ENCODE assay signal across 1 cellular context in the genomic region with DNA sequence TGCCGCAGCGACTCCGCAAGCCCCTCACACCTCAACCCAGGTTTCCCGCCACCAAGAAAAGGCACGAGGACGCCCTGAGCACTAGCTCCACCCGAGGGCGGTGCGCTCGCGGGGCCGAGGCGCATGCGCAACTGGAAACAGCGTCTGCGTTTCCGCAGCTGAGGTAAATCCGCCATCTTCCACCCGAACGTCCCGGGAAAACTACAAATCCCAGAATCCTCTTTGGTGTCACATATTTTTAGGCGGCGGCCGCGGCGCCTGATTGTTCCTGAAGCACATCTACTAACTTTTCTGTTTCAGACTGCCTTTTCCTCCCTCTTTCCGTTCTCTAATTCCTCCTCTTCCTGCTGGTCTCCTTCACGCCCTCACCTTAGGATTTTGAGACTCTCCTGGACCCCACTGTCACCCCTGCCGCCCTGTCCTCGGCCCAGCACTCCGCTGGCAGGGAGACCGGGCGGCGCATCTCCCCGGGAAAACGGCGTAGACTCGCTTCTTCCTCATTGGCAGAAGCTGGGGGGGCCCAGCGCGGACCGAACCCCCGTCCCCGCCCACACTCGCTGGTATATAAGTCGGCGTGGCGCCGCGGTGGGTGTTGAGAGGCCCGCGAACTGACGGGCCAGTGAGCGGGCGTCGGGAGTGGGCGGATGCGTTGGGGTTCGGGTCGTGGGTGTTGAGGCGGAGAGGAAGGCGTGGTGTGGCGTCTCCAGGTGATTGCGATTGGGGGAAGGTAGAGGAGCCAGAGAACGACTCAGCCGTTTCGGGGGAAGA.
TF ChIP-seq lines count a peak whose summit lies in the region.

A gene with protein sequence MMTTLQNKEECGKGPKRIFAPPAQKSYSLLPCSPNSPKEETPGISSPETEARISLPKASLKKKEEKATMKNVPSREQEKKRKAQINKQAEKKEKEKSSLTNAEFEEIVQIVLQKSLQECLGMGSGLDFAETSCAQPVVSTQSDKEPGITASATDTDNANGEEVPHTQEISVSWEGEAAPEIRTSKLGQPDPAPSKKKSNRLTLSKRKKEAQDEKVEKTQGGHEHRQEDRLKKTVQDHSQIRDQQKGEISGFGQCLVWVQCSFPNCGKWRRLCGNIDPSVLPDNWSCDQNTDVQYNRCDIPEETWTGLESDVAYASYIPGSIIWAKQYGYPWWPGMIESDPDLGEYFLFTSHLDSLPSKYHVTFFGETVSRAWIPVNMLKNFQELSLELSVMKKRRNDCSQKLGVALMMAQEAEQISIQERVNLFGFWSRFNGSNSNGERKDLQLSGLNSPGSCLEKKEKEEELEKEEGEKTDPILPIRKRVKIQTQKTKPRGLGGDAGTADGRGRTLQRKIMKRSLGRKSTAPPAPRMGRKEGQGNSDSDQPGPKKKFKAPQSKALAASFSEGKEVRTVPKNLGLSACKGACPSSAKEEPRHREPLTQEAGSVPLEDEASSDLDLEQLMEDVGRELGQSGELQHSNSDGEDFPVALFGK (minus strand): TSS at position 505 of the 768 bp plus-strand sequence. CDS start 8,054 bp downstream, outside the sequence.

TF ChIP-seq in HepG2, 621 proteins besides CTCF, POLR2A, EP300 and RAD21 (continued from another document and continues in another):
- TF ChIP-seq, protein P1, sequence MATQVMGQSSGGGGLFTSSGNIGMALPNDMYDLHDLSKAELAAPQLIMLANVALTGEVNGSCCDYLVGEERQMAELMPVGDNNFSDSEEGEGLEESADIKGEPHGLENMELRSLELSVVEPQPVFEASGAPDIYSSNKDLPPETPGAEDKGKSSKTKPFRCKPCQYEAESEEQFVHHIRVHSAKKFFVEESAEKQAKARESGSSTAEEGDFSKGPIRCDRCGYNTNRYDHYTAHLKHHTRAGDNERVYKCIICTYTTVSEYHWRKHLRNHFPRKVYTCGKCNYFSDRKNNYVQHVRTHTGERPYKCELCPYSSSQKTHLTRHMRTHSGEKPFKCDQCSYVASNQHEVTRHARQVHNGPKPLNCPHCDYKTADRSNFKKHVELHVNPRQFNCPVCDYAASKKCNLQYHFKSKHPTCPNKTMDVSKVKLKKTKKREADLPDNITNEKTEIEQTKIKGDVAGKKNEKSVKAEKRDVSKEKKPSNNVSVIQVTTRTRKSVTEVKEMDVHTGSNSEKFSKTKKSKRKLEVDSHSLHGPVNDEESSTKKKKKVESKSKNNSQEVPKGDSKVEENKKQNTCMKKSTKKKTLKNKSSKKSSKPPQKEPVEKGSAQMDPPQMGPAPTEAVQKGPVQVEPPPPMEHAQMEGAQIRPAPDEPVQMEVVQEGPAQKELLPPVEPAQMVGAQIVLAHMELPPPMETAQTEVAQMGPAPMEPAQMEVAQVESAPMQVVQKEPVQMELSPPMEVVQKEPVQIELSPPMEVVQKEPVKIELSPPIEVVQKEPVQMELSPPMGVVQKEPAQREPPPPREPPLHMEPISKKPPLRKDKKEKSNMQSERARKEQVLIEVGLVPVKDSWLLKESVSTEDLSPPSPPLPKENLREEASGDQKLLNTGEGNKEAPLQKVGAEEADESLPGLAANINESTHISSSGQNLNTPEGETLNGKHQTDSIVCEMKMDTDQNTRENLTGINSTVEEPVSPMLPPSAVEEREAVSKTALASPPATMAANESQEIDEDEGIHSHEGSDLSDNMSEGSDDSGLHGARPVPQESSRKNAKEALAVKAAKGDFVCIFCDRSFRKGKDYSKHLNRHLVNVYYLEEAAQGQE (IDR thresholded peaks at IDR 0.05; ENCODE audit: borderline replicate concordance in 1 of 2, low read depth in 1 of 2, low read length in 2 of 2): no peak
- TF ChIP-seq ZSCAN22 (CRISPR knock-in tag; IDR thresholded peaks at IDR 0.05) (0 out of 2 replicates have a peak, but pooled peaks have one; percentile 6), ZFP41 (CRISPR knock-in tag; IDR thresholded peaks at IDR 0.05; ENCODE audit: borderline replicate concordance) (peak; percentile 34; the same call in 1 of the 2 replicates), ZNF317 (CRISPR knock-in tag; IDR thresholded peaks at IDR 0.05) (peak; percentile 72), ZNF263 (CRISPR knock-in tag; IDR thresholded peaks at IDR 0.05) (peak; percentile 79), FOXP1 (IDR thresholded peaks at IDR 0.05) (no peak), FOXP1 (CRISPR knock-in tag; IDR thresholded peaks at IDR 0.05) (no peak), ZNF230 (CRISPR knock-in tag; IDR thresholded peaks at IDR 0.05) (peak; percentile 41; the same call in 1 of the 2 replicates), EED (CRISPR knock-in tag; IDR thresholded peaks at IDR 0.05) (peak; percentile 83; the same call in 1 of the 2 replicates), ZNF558 (CRISPR knock-in tag; IDR thresholded peaks at IDR 0.05; ENCODE audit: borderline replicate concordance) (peak; percentile 92), SKI (IDR thresholded peaks at IDR 0.05; ENCODE audit: partially characterized antibody) (peak; percentile 11), GLI4 (CRISPR knock-in tag; IDR thresholded peaks at IDR 0.05; ENCODE audit: borderline replicate concordance) (no peak), GTF3A (CRISPR knock-in tag; conservative IDR thresholded peaks at IDR 0.05) (0 out of 2 replicates have a peak, but pooled peaks have one; percentile 18), FOXA1 (IDR thresholded peaks at IDR 0.05) (no peak), FOXA1 (CRISPR knock-in tag; IDR thresholded peaks at IDR 0.05) (peak; percentile 30; the same call in 1 of the 2 replicates), NFKB2 (CRISPR knock-in tag; IDR thresholded peaks at IDR 0.05; ENCODE audit: borderline replicate concordance) (peak; percentile 79), MIER3 (CRISPR knock-in tag; IDR thresholded peaks at IDR 0.05; ENCODE audit: borderline replicate concordance) (no peak; the same call in 1 of the 2 replicates), ZNF549 (CRISPR knock-in tag; IDR thresholded peaks at IDR 0.05) (0 out of 2 replicates have a peak, but pooled peaks have one; percentile 15), ZNF660 (CRISPR knock-in tag; IDR thresholded peaks at IDR 0.05; ENCODE audit: borderline replicate concordance, low read depth) (no peak), ZBTB21 (CRISPR knock-in tag; IDR thresholded peaks at IDR 0.05) (no peak), SALL1 (CRISPR knock-in tag; IDR thresholded peaks at IDR 0.05) (peak; percentile 91), ZNF562 (CRISPR knock-in tag; IDR thresholded peaks at IDR 0.05; ENCODE audit: borderline replicate concordance) (peak; percentile 52; the same call in 1 of the 2 replicates), ZSCAN12 (CRISPR knock-in tag; IDR thresholded peaks at IDR 0.05) (peak; percentile 59; the same call in 1 of the 2 replicates), CHCHD3 (CRISPR knock-in tag; IDR thresholded peaks at IDR 0.05) (0 out of 2 replicates have a peak, but pooled peaks have one; percentile 36), ZNF234 (CRISPR knock-in tag; conservative IDR thresholded peaks at IDR 0.05) (no peak), ZNF616 (CRISPR knock-in tag; IDR thresholded peaks at IDR 0.05; ENCODE audit: low read depth) (peak; percentile 18; the same call in 1 of the 2 replicates)
- TF ChIP-seq, protein P2, sequence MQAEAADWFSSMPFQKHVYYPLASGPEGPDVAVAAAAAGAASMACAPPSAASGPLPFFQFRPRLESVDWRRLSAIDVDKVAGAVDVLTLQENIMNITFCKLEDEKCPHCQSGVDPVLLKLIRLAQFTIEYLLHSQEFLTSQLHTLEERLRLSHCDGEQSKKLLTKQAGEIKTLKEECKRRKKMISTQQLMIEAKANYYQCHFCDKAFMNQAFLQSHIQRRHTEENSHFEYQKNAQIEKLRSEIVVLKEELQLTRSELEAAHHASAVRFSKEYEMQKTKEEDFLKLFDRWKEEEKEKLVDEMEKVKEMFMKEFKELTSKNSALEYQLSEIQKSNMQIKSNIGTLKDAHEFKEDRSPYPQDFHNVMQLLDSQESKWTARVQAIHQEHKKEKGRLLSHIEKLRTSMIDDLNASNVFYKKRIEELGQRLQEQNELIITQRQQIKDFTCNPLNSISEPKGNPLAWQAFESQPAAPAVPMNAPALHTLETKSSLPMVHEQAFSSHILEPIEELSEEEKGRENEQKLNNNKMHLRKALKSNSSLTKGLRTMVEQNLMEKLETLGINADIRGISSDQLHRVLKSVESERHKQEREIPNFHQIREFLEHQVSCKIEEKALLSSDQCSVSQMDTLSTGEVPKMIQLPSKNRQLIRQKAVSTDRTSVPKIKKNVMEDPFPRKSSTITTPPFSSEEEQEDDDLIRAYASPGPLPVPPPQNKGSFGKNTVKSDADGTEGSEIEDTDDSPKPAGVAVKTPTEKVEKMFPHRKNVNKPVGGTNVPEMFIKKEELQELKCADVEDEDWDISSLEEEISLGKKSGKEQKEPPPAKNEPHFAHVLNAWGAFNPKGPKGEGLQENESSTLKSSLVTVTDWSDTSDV (CRISPR knock-in tag; IDR thresholded peaks at IDR 0.05): no peak
- TF ChIP-seq, protein P3, sequence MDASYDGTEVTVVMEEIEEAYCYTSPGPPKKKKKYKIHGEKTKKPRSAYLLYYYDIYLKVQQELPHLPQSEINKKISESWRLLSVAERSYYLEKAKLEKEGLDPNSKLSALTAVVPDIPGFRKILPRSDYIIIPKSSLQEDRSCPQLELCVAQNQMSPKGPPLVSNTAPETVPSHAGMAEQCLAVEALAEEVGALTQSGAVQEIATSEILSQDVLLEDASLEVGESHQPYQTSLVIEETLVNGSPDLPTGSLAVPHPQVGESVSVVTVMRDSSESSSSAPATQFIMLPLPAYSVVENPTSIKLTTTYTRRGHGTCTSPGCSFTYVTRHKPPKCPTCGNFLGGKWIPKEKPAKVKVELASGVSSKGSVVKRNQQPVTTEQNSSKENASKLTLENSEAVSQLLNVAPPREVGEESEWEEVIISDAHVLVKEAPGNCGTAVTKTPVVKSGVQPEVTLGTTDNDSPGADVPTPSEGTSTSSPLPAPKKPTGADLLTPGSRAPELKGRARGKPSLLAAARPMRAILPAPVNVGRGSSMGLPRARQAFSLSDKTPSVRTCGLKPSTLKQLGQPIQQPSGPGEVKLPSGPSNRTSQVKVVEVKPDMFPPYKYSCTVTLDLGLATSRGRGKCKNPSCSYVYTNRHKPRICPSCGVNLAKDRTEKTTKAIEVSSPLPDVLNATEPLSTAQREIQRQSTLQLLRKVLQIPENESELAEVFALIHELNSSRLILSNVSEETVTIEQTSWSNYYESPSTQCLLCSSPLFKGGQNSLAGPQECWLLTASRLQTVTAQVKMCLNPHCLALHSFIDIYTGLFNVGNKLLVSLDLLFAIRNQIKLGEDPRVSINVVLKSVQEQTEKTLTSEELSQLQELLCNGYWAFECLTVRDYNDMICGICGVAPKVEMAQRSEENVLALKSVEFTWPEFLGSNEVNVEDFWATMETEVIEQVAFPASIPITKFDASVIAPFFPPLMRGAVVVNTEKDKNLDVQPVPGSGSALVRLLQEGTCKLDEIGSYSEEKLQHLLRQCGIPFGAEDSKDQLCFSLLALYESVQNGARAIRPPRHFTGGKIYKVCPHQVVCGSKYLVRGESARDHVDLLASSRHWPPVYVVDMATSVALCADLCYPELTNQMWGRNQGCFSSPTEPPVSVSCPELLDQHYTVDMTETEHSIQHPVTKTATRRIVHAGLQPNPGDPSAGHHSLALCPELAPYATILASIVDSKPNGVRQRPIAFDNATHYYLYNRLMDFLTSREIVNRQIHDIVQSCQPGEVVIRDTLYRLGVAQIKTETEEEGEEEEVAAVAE (CRISPR knock-in tag; IDR thresholded peaks at IDR 0.05; ENCODE audit: borderline replicate concordance): peak; percentile 23; the same call in 1 of the 2 replicates
- TF ChIP-seq, protein P4, sequence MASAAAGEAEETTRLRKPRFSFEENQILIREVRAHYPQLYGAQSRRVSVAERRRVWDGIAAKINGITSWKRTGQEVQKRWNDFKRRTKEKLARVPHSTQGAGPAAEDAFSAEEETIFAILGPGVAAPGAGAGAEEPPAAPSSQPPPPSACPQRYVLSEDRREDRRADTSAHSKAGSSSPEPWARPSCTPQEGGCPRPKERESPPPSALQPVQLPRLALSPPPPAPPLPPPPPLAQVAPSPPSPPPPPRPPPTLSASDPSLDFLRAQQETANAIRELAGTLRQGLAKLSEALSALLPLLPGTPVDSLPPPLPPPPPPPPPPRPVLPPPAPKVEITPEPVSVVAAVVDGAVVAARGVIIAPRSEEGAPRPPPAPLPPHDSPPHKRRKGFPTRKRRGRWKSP (CRISPR knock-in tag; IDR thresholded peaks at IDR 0.05): 0 out of 2 replicates have a peak, but pooled peaks have one; percentile 8
- TF ChIP-seq, protein P5, sequence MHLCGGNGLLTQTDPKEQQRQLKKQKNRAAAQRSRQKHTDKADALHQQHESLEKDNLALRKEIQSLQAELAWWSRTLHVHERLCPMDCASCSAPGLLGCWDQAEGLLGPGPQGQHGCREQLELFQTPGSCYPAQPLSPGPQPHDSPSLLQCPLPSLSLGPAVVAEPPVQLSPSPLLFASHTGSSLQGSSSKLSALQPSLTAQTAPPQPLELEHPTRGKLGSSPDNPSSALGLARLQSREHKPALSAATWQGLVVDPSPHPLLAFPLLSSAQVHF (CRISPR knock-in tag; IDR thresholded peaks at IDR 0.05): peak; percentile 79; the same call in 1 of the 2 replicates
- TF ChIP-seq, protein P6, sequence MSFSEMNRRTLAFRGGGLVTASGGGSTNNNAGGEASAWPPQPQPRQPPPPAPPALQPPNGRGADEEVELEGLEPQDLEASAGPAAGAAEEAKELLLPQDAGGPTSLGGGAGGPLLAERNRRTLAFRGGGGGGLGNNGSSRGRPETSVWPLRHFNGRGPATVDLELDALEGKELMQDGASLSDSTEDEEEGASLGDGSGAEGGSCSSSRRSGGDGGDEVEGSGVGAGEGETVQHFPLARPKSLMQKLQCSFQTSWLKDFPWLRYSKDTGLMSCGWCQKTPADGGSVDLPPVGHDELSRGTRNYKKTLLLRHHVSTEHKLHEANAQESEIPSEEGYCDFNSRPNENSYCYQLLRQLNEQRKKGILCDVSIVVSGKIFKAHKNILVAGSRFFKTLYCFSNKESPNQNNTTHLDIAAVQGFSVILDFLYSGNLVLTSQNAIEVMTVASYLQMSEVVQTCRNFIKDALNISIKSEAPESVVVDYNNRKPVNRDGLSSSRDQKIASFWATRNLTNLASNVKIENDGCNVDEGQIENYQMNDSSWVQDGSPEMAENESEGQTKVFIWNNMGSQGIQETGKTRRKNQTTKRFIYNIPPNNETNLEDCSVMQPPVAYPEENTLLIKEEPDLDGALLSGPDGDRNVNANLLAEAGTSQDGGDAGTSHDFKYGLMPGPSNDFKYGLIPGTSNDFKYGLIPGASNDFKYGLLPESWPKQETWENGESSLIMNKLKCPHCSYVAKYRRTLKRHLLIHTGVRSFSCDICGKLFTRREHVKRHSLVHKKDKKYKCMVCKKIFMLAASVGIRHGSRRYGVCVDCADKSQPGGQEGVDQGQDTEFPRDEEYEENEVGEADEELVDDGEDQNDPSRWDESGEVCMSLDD (CRISPR knock-in tag; IDR thresholded peaks at IDR 0.05; ENCODE audit: borderline replicate concordance): peak; percentile 98
- TF ChIP-seq, protein P7, sequence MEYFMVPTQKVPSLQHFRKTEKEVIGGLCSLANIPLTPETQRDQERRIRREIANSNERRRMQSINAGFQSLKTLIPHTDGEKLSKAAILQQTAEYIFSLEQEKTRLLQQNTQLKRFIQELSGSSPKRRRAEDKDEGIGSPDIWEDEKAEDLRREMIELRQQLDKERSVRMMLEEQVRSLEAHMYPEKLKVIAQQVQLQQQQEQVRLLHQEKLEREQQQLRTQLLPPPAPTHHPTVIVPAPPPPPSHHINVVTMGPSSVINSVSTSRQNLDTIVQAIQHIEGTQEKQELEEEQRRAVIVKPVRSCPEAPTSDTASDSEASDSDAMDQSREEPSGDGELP (IDR thresholded peaks at IDR 0.05; ENCODE audit: borderline replicate concordance, low read depth): peak; percentile 45; the same call in 1 of the 2 replicates
- TF ChIP-seq, protein P8, sequence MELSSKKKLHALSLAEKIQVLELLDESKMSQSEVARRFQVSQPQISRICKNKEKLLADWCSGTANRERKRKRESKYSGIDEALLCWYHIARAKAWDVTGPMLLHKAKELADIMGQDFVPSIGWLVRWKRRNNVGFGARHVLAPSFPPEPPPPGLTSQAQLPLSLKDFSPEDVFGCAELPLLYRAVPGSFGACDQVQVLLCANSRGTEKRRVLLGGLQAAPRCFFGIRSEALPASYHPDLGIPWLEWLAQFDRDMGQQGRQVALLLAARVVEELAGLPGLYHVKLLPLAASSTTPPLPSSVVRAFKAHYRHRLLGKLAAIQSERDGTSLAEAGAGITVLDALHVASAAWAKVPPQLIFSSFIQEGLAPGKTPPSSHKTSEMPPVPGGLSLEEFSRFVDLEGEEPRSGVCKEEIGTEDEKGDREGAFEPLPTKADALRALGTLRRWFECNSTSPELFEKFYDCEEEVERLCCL (CRISPR knock-in tag; IDR thresholded peaks at IDR 0.05; ENCODE audit: borderline replicate concordance): no peak
